Comparison of ENCODE assay signal across 14 cellular contexts in genomic region chr6:139983555-139984276, GRCh38.
DNase-seq lines count a peak whose midpoint lies in the region; ATAC-seq and TF ChIP-seq lines count a peak whose summit lies in the region.
"Had no signal": no experiment of that assay in that cellular context is flagged by ENCODE, and none has a peak within 500 bp of the region (broad histone marks: within the 10 kb centered on the region; RNA-seq: fewer than 3 reads in every experiment).

No MANE protein-coding gene starts in this region.

- no peak overlapping the region for H3K4me3 ChIP-seq in left ventricle myocardium inferior
- no peak overlapping the region for H3K4me3 ChIP-seq in vagina
- H3K4me3 ChIP-seq in left lung: no peak overlapping the region
- H3K4me3 ChIP-seq: SJSA1 had no signal

- TF ChIP-seq CTCF in left ventricle myocardium inferior (IDR thresholded peaks at IDR 0.05; ENCODE audit: borderline replicate concordance) (no peak), nephron (IDR thresholded peaks at IDR 0.05; ENCODE audit: unreplicated experiment in 3 of 3) (no peak), vagina (IDR thresholded peaks at IDR 0.05) (no peak), left lung (IDR thresholded peaks at IDR 0.05) (no peak)

- no peak for ATAC-seq in GM21576 (IDR thresholded peaks at IDR 0.05; ENCODE audit: unreplicated experiment)
- no peak for ATAC-seq in left lung

- H3K36me3 ChIP-seq in left ventricle myocardium inferior (no peaks in the 10 kb centered on the region), vagina (no peaks in the 10 kb centered on the region), left lung (no peaks in the 10 kb centered on the region)
- H3K36me3 ChIP-seq: neutrophil, SJSA1 had no signal

- H3K9me3 ChIP-seq in left ventricle myocardium inferior (replicated peaks): no peaks in the 10 kb centered on the region
- H3K9me3 ChIP-seq in vagina: no peaks in the 10 kb centered on the region
- no peaks in the 10 kb centered on the region for H3K9me3 ChIP-seq in left lung
- H3K9me3 ChIP-seq: neutrophil, SJSA1 had no signal

- H3K36me3 Mint-ChIP-seq in nephron (ENCODE audit: low read depth): no peaks in the 10 kb centered on the region

- H3K9me3 Mint-ChIP-seq in nephron: no peaks in the 10 kb centered on the region

- H3K27me3 ChIP-seq in left ventricle myocardium inferior (ENCODE audit: low read depth) (no peaks in the 10 kb centered on the region), vagina (no peaks in the 10 kb centered on the region), left lung (no peaks in the 10 kb centered on the region)
- H3K27me3 ChIP-seq: neutrophil, SJSA1 had no signal

- no peaks in the 10 kb centered on the region for H3K27me3 Mint-ChIP-seq in nephron (ENCODE audit: low read depth)

- intact Hi-C loops in left ventricle myocardium inferior (cut with micrococcal nuclease) (no loop called here), cardiac septum (cut with DNase I) (loop anchor here (5.0 to 10.0 kb wide), 3 partner anchors 94 to 461 kb away; no protein-coding TSS in a partner anchor), vagina (cut with DNase I) (no loop called here), left lung (cut with DNase I) (no loop called here)

- peak overlapping the region; percentile 67 for H3K27ac ChIP-seq in left ventricle myocardium inferior (replicated peaks)
- no peak overlapping the region for H3K27ac ChIP-seq in epithelial cell of prostate
- H3K27ac ChIP-seq in vagina: peak overlapping the region; percentile 39
- H3K27ac ChIP-seq in left lung: peak overlapping the region in 1 of 2 donors; percentile 36
- H3K27ac ChIP-seq: neutrophil, SJSA1 had no signal

- H3K4me1 Mint-ChIP-seq in nephron: peaks cover 50% of the 10 kb centered on the region

- no peak for TF ChIP-seq POLR2A in vagina (IDR thresholded peaks at IDR 0.05)

- DNase-seq in left ventricle myocardium inferior: no peak
- DNase-seq in cardiac septum (ENCODE audit: low spot score): no peak
- peak; percentile 27 for DNase-seq in epithelial cell of prostate (ENCODE audit: low read depth, low spot score)
- DNase-seq in vagina (ENCODE audit: extremely low spot score in 2 of 2): no peak
- no peak for DNase-seq in left lung
- DNase-seq in AML-193 (lab: John Stamatoyannopoulos, UW): no peak
- DNase-seq: activated CD4-positive, alpha-beta T cell treated with anti-CD3 and anti-CD28 coated beads for 48 hours; activated gamma-delta T cell treated with Interleukin-2 at 50 U/mL for 16 hours; GDM1; MM.1S had no signal

- H3K4me1 ChIP-seq in left ventricle myocardium inferior (peaks cover 51% of the 10 kb centered on the region), vagina (peaks cover 20% of the 10 kb centered on the region), left lung (peaks cover 7 to 16% of the 10 kb centered on the region in 2 donors)

- peak overlapping the region; percentile 82 to 93 (median 85) for H3K27ac Mint-ChIP-seq in nephron

- peak overlapping the region in 2 of 3 experiments; percentile 11 to 42 for H3K4me3 Mint-ChIP-seq in nephron
